1 cellular context compared by ENCODE assay signal in the genomic region with DNA sequence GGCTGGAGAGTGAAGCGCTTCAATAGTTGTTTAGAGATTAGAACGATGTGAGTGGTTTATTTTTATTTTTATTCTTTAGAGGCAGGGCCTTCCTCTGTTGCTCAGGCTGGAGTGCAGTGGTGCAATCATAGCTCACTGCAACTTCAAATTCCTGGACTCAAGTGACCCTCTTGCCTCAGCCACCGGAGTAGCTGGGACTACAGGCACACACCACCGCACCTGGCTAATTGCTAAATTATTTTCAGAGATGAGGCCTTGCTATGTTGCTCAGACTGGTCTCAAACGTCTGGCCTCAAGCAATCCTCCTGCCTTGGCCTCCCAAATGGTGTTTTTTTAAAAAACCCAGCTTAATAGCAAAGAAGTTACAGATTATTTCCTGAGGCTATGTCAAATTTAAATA.
TF ChIP-seq lines count a peak whose summit lies in the region.

No MANE protein-coding gene starts in this region.

TF ChIP-seq in H1, 55 proteins besides CTCF, POLR2A, EP300 and RAD21:
- TF ChIP-seq, protein P1, sequence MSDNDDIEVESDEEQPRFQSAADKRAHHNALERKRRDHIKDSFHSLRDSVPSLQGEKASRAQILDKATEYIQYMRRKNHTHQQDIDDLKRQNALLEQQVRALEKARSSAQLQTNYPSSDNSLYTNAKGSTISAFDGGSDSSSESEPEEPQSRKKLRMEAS (IDR thresholded peaks at IDR 0.05) = no peak
- no peak for TF ChIP-seq SP4 (IDR thresholded peaks at IDR 0.05; ENCODE audit: low read length)
- TF ChIP-seq GTF2F1 (IDR thresholded peaks at IDR 0.05; ENCODE audit: borderline replicate concordance, low read depth, low read length) = no peak
- no peak for TF ChIP-seq JUND (IDR thresholded peaks at IDR 0.05; ENCODE audit: low read length)
- no peak for TF ChIP-seq TBP (IDR thresholded peaks at IDR 0.05; ENCODE audit: low read depth, low read length)
- no peak for TF ChIP-seq CEBPB (IDR thresholded peaks at IDR 0.05; ENCODE audit: low read depth, low read length)
- TF ChIP-seq JUN (IDR thresholded peaks at IDR 0.05; ENCODE audit: low read depth, low read length) = no peak
- no peak for TF ChIP-seq KDM4A (IDR thresholded peaks at IDR 0.05; ENCODE audit: low read depth, low read length, severe bottlenecking)
- no peak for TF ChIP-seq SP2 (IDR thresholded peaks at IDR 0.05; ENCODE audit: low read length)
- TF ChIP-seq CTBP2 (IDR thresholded peaks at IDR 0.05; ENCODE audit: borderline replicate concordance, insufficient read depth, insufficient read length, low read length) = no peak
- no peak for TF ChIP-seq SIN3A (conservative IDR thresholded peaks at IDR 0.05 in 1 of 2, IDR thresholded peaks at IDR 0.05 in 1 of 2; ENCODE audit: low read depth in 1 of 2, low read length in 2 of 2)
- no peak for TF ChIP-seq SP1 (IDR thresholded peaks at IDR 0.05; ENCODE audit: low read depth, low read length)
- TF ChIP-seq, protein P2, sequence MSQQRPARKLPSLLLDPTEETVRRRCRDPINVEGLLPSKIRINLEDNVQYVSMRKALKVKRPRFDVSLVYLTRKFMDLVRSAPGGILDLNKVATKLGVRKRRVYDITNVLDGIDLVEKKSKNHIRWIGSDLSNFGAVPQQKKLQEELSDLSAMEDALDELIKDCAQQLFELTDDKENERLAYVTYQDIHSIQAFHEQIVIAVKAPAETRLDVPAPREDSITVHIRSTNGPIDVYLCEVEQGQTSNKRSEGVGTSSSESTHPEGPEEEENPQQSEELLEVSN (IDR thresholded peaks at IDR 0.05) = no peak
- TF ChIP-seq ASH2L (IDR thresholded peaks at IDR 0.05; ENCODE audit: low read length) = no peak
- no peak for TF ChIP-seq POU5F1 (IDR thresholded peaks at IDR 0.05; ENCODE audit: low read depth, low read length)
- no peak for TF ChIP-seq SAP30 (IDR thresholded peaks at IDR 0.05; ENCODE audit: insufficient read depth, insufficient replicate concordance, low read length)
- no peak for TF ChIP-seq EZH2 (IDR thresholded peaks at IDR 0.05; ENCODE audit: low read depth, low read length, severe bottlenecking)
